8 cellular contexts compared by ENCODE assay signal in genomic region chr3:13073042-13073906, GRCh38. TPM values are rescaled to one million over a fixed set of nuclear protein-coding genes. Genes with fewer than 3 reads are reported as not detected.
DNase-seq lines count a peak whose midpoint lies in the region; ATAC-seq, FAIRE-seq and TF ChIP-seq lines count a peak whose summit lies in the region.

IQSEC1 (minus strand) TSS chr3:13073429; CDS start chr3:13073014, 415 bp downstream.

- H3K4me1 ChIP-seq in HCT116 (ENCODE audit: control insufficient read depth in 1 of 2, insufficient read depth in 2 of 2, low read length in 2 of 2) (no peaks in the 10 kb centered on the region), pancreas (peaks cover 3 to 6% (median 3%) of the 10 kb centered on the region in 3 donors), testis (peaks cover 22% of the 10 kb centered on the region)

- no peak within 1 kb of the TSS for H3K27ac ChIP-seq in HCT116 (ENCODE audit: low read depth, low read length)
- H3K27ac ChIP-seq in pancreas: no peak within 1 kb of the TSS
- H3K27ac ChIP-seq in testis: no peak within 1 kb of the TSS

- H3K4me3 ChIP-seq in GM06990 (replicated peaks; ENCODE audit: low read depth, low read length) (peak within 1 kb of the TSS; percentile 64), HCT116 (replicated peaks in 1 of 2; ENCODE audit: low read depth in 1 of 2, low read length in 2 of 2) (no peak within 1 kb of the TSS), pancreas (no peak within 1 kb of the TSS), testis (peak within 1 kb of the TSS; percentile 42 to 47)

- H3K9me3 Mint-ChIP-seq in activated T-helper 2 cell treated with anti-CD3 and anti-CD28 coated beads, Interferon-gamma antibody, Interleukin-2, Interleukin-4, amounts not matched to agents 10 μg/mL and 5 μg/mL and 100 μg/mL, durations not matched to agents 14 hours and 24 hours and 36 hours: no peaks in the 10 kb centered on the region
- peaks cover 3% of the 10 kb centered on the region for H3K9me3 Mint-ChIP-seq in glutamatergic neuron (ENCODE audit: unreplicated experiment)

- intact Hi-C loops in HCT116 (cut with micrococcal nuclease) (no loop called here), pancreas (cut with DNase I) (no loop called here), testis (cut with DNase I; ENCODE audit: low total_unique reads) (no loop called here)
- intact Hi-C loops in activated T-helper 2 cell treated with anti-CD3 and anti-CD28 coated beads, Interferon-gamma antibody, Interleukin-2, Interleukin-4, amounts not matched to agents 10 μg/mL and 5 μg/mL and 100 μg/mL, durations not matched to agents 14 hours and 24 hours and 36 hours (cut with micrococcal nuclease): no loop called here

- no TSS peak for BruUV-seq in HCT116 (replicated peaks; lab: Mats Ljungman, UMichigan)

- H3K9me3 ChIP-seq in HCT116 (ENCODE audit: control insufficient read depth in 1 of 2, insufficient read depth in 1 of 2, low read depth in 1 of 2, low read length in 2 of 2): no peaks in the 10 kb centered on the region
- H3K9me3 ChIP-seq in pancreas: no peaks in the 10 kb centered on the region
- no peaks in the 10 kb centered on the region for H3K9me3 ChIP-seq in testis

- no peak within 1 kb of the TSS for H3K4me2 ChIP-seq in HCT116 (ENCODE audit: low read length)

- RAD21 ChIA-PET in HCT116 (lab: Charles Lee; ENCODE audit: low non-redundant PET in 1 of 2, low total read pairs in 2 of 2, uncharacterized antibody in 2 of 2, unreplicated experiment in 2 of 2): no interaction called here

- peak within 1 kb of the TSS; percentile 85 for H3K4me3 Mint-ChIP-seq in activated T-helper 2 cell treated with anti-CD3 and anti-CD28 coated beads, Interferon-gamma antibody, Interleukin-2, Interleukin-4, amounts not matched to agents 10 μg/mL and 5 μg/mL and 100 μg/mL, durations not matched to agents 14 hours and 24 hours and 36 hours (ENCODE audit: low read depth)
- H3K4me3 Mint-ChIP-seq in glutamatergic neuron (ENCODE audit: unreplicated experiment): peak within 1 kb of the TSS; percentile 94

- POLR2A ChIA-PET in HCT116 (lab: Charles Lee): no interaction called here

- H4K20me1 ChIP-seq in HCT116 (ENCODE audit: insufficient read depth): no peaks in the 10 kb centered on the region

- no peak within 1 kb of the TSS for H2AFZ ChIP-seq in HCT116 (ENCODE audit: low read depth, low read length, poor library complexity, severe bottlenecking)

- H3K27ac Mint-ChIP-seq in activated T-helper 2 cell treated with anti-CD3 and anti-CD28 coated beads, Interferon-gamma antibody, Interleukin-2, Interleukin-4, amounts not matched to agents 10 μg/mL and 5 μg/mL and 100 μg/mL, durations not matched to agents 14 hours and 24 hours and 36 hours: peak within 1 kb of the TSS; percentile 69
- H3K27ac Mint-ChIP-seq in glutamatergic neuron (ENCODE audit: unreplicated experiment): no peak within 1 kb of the TSS

- TF ChIP-seq POLR2A in HCT116 (IDR thresholded peaks at IDR 0.05; ENCODE audit: borderline replicate concordance, extremely low read depth, insufficient read depth, insufficient read length): no peak
- no peak for TF ChIP-seq POLR2A in testis (IDR thresholded peaks at IDR 0.05)

- peak; percentile 87 for DNase-seq in GM06990 (ENCODE audit: extremely low read depth, insufficient read length)
- no peak for DNase-seq in HCT116 (ENCODE audit: low read depth, low spot score)
- peak; percentile 52 for DNase-seq in NCI-H2227 treated with DMSO at 0.1 percent for 48 hours (lab: John Stamatoyannopoulos, UW)
- DNase-seq in activated T-helper 2 cell treated with anti-CD3 and anti-CD28 coated beads, Interferon-gamma antibody, Interleukin-2, Interleukin-4, amounts not matched to agents 10 μg/mL and 5 μg/mL and 100 μg/mL, durations not matched to agents 14 hours and 24 hours and 36 hours (ENCODE audit: low spot score): peak; percentile 68
- DNase-seq in glutamatergic neuron: peak; percentile 86
- peak in 1 of 6 donors; percentile 35 for DNase-seq in pancreas
- peak; percentile 78 for DNase-seq in testis
- no peak for DNase-seq in NOMO-1 (lab: John Stamatoyannopoulos, UW; ENCODE audit: unreplicated experiment in 2 of 2)

- no peak for FAIRE-seq in pancreas (lab: Jason Lieb, UNC)

- H3K79me2 ChIP-seq in HCT116 (ENCODE audit: insufficient read depth, low read length): no peaks in the 10 kb centered on the region

- TF ChIP-seq CTCF in GM06990 (IDR thresholded peaks at IDR 0.05; ENCODE audit: insufficient read depth, low read length, poor library complexity, severe bottlenecking): peak; percentile 24
- TF ChIP-seq CTCF in HCT116 (IDR thresholded peaks at IDR 0.05 in 2 of 3, conservative IDR thresholded peaks at IDR 0.05 in 1 of 3; ENCODE audit: borderline replicate concordance in 1 of 3, insufficient read depth in 1 of 3, low read depth in 2 of 3, low read length in 2 of 3): no peak
- TF ChIP-seq CTCF in glutamatergic neuron (IDR thresholded peaks at IDR 0.05; ENCODE audit: partially characterized antibody, unreplicated experiment): no peak
- TF ChIP-seq CTCF in pancreas (IDR thresholded peaks at IDR 0.05): no peak
- no peak for TF ChIP-seq CTCF in testis (IDR thresholded peaks at IDR 0.05)

- 25 to 32% methylated on average over 62 to 86 of the region's 86 CpGs for WGBS in pancreas, 2 donors
- 2 to 9% methylated on average over 38 to 71 of the region's 86 CpGs for WGBS in testis, 2 donors

- H3K9me2 ChIP-seq in HCT116 (ENCODE audit: insufficient read depth): no peaks in the 10 kb centered on the region

- H3K9ac ChIP-seq in HCT116 (ENCODE audit: low read length): no peak within 1 kb of the TSS

- H3K4me1 Mint-ChIP-seq in activated T-helper 2 cell treated with anti-CD3 and anti-CD28 coated beads, Interferon-gamma antibody, Interleukin-2, Interleukin-4, amounts not matched to agents 10 μg/mL and 5 μg/mL and 100 μg/mL, durations not matched to agents 14 hours and 24 hours and 36 hours (ENCODE audit: low read depth): peaks cover 37% of the 10 kb centered on the region
- H3K4me1 Mint-ChIP-seq in glutamatergic neuron (ENCODE audit: low read depth, unreplicated experiment): peaks cover 15% of the 10 kb centered on the region

- TF ChIP-seq RAD21 in HCT116 (IDR thresholded peaks at IDR 0.05; ENCODE audit: low read depth): no peak

- H3K27me3 ChIP-seq in GM06990 (replicated peaks; ENCODE audit: control insufficient read depth, insufficient read depth, low read length) (no peaks in the 10 kb centered on the region), HCT116 (ENCODE audit: insufficient read depth, low read length) (peaks cover 26% of the 10 kb centered on the region), pancreas (no peaks in the 10 kb centered on the region), testis (no peaks in the 10 kb centered on the region)

- H3K36me3 ChIP-seq in GM06990 (ENCODE audit: control insufficient read depth, insufficient read depth, low read length) (no peaks in the 10 kb centered on the region), HCT116 (ENCODE audit: control insufficient read depth in 1 of 2, insufficient read depth in 2 of 2, low read length in 2 of 2) (no peaks in the 10 kb centered on the region), pancreas (no peaks in the 10 kb centered on the region), testis (ENCODE audit: low read depth, missing control alignments) (no peaks in the 10 kb centered on the region)

- H3K27me3 Mint-ChIP-seq in activated T-helper 2 cell treated with anti-CD3 and anti-CD28 coated beads, Interferon-gamma antibody, Interleukin-2, Interleukin-4, amounts not matched to agents 10 μg/mL and 5 μg/mL and 100 μg/mL, durations not matched to agents 14 hours and 24 hours and 36 hours (ENCODE audit: low read depth): peaks cover 30% of the 10 kb centered on the region
- peaks cover 28% of the 10 kb centered on the region for H3K27me3 Mint-ChIP-seq in glutamatergic neuron (ENCODE audit: unreplicated experiment)

- H3K36me3 Mint-ChIP-seq in activated T-helper 2 cell treated with anti-CD3 and anti-CD28 coated beads, Interferon-gamma antibody, Interleukin-2, Interleukin-4, amounts not matched to agents 10 μg/mL and 5 μg/mL and 100 μg/mL, durations not matched to agents 14 hours and 24 hours and 36 hours (ENCODE audit: low read depth): no peaks in the 10 kb centered on the region
- H3K36me3 Mint-ChIP-seq in glutamatergic neuron (ENCODE audit: unreplicated experiment): no peaks in the 10 kb centered on the region

- CTCF ChIA-PET in HCT116 (lab: Charles Lee): no interaction called here

- ATAC-seq in HCT116 (no peak), pancreas (peak in 2 of 4 donors; percentile 54 to 57)

TF ChIP-seq in HCT116, 20 proteins besides CTCF, POLR2A, EP300 and RAD21 (continues in another document):
- no peak for TF ChIP-seq CBX3 (IDR thresholded peaks at IDR 0.05; ENCODE audit: low read depth)
- TF ChIP-seq SRF (IDR thresholded peaks at IDR 0.05; ENCODE audit: low read depth): no peak
- no peak for TF ChIP-seq MAX (IDR thresholded peaks at IDR 0.05)
- TF ChIP-seq ATF3 (IDR thresholded peaks at IDR 0.05): no peak
- TF ChIP-seq SP1 (IDR thresholded peaks at IDR 0.05; ENCODE audit: low read depth): no peak
- no peak for TF ChIP-seq SIN3A (IDR thresholded peaks at IDR 0.05; ENCODE audit: low read depth)
- TF ChIP-seq TCF7L2 (IDR thresholded peaks at IDR 0.05; ENCODE audit: borderline replicate concordance, extremely low read depth, insufficient read depth, insufficient read length): no peak
- no peak for TF ChIP-seq EZH2 (IDR thresholded peaks at IDR 0.05)
- no peak for TF ChIP-seq ZFX (IDR thresholded peaks at IDR 0.05)
- no peak for TF ChIP-seq EGR1 (IDR thresholded peaks at IDR 0.05; ENCODE audit: low read depth)
- TF ChIP-seq YY1 (IDR thresholded peaks at IDR 0.05; ENCODE audit: extremely low read depth, insufficient replicate concordance, low read depth, low read length): no peak

RNA-seq across cellular contexts. Expression of gene IQSEC1, which starts in this region (rescaled TPM):
- 28.1 TPM for total RNA-seq in HCT116 (2021; ENCODE audit: unreplicated experiment)
- polyA plus RNA-seq in HCT116 (2012): 15.0 and 15.2 TPM in 2 replicates
- total RNA-seq in activated T-helper 2 cell treated with anti-CD3 and anti-CD28 coated beads, Interferon-gamma antibody, Interleukin-2, Interleukin-4, amounts not matched to agents 10 μg/mL and 5 μg/mL and 100 μg/mL, durations not matched to agents 14 hours and 24 hours and 36 hours: 28.1 and 31.2 TPM in 2 replicates
- 211 TPM for total RNA-seq in glutamatergic neuron (ENCODE audit: unreplicated experiment)
- 10 to 100 TPM; 20.5 to 27.9 (median 23.9) TPM for total RNA-seq in pancreas
- polyA plus RNA-seq in pancreas: 10 to 100 TPM; 15.0 to 15.9 TPM
- total RNA-seq in testis: 10 to 100 TPM; 74.3 to 89.4 TPM
- 32.9 TPM for polyA plus RNA-seq in testis (ENCODE audit: insufficient read depth, low read depth, low replicate concordance)

Comparison
In these comparisons a context has a peak if more than half of its experiments do, and no peak if none do; other contexts are left out.
1. DNase-seq: peak in GM06990 (single experiment), NCI-H2227 treated with DMSO at 0.1 percent for 48 hours (single experiment), activated T-helper 2 cell treated with anti-CD3 and anti-CD28 coated beads, Interferon-gamma antibody, Interleukin-2, Interleukin-4, amounts not matched to agents 10 μg/mL and 5 μg/mL and 100 μg/mL, durations not matched to agents 14 hours and 24 hours and 36 hours (single experiment), glutamatergic neuron (single experiment) and testis (single experiment); none in HCT116 (single experiment) and NOMO-1 (0 of 2).
2. H3K4me3 ChIP-seq: peak in GM06990 (single experiment) and testis (2 of 2); none in HCT116 (0 of 2) and pancreas (0 of 4).